ENCODE assay signal across 1 cellular context in genomic region chr14:55306938-55307589, GRCh38.
TF ChIP-seq lines count a peak whose summit lies in the region.

No MANE protein-coding gene starts in this region.

TF ChIP-seq in GM23338, 12 proteins besides CTCF, POLR2A, EP300 and RAD21 (continued from another document):
- TF ChIP-seq ZNF462 (CRISPR knock-in tag; IDR thresholded peaks at IDR 0.05) = no peak
- no peak for TF ChIP-seq STAT1 (IDR thresholded peaks at IDR 0.05; ENCODE audit: unreplicated experiment)
- no peak for TF ChIP-seq ZNF331 (CRISPR knock-in tag; IDR thresholded peaks at IDR 0.05; ENCODE audit: low read depth)
- no peak for TF ChIP-seq EZH2phosphoT487 (IDR thresholded peaks at IDR 0.05; ENCODE audit: unreplicated experiment)
- TF ChIP-seq POLR2AphosphoS5 (IDR thresholded peaks at IDR 0.05; ENCODE audit: low read depth) = no peak
- no peak for TF ChIP-seq NANOG (IDR thresholded peaks at IDR 0.05; ENCODE audit: borderline replicate concordance)
- no peak for TF ChIP-seq EZH2 (IDR thresholded peaks at IDR 0.05; ENCODE audit: low read depth, unreplicated experiment)
TF ChIP-seq in GM23338: peak in this region for 0.
